43 cellular contexts compared by ENCODE assay signal in genomic region chr4:151291485-151291884, GRCh38. TPM values are rescaled to one million over a fixed set of nuclear protein-coding genes. Genes with fewer than 3 reads are reported as not detected.
A peak's percentile ranks its signal among the peaks of the same experiment; 100 is the strongest.
DNase-seq lines count a peak whose midpoint lies in the region; ATAC-seq and TF ChIP-seq lines count a peak whose summit lies in the region.
"Had no signal": no experiment of that assay in that cellular context is flagged by ENCODE, and none has a peak within 500 bp of the region (broad histone marks: within the 10 kb centered on the region; RNA-seq: fewer than 3 reads in every experiment).

No MANE protein-coding gene starts in this region.

- ATAC-seq in GM23338 (no peak), RWPE2 (ENCODE audit: low read depth) (peak; percentile 65), foreskin keratinocyte (peak; percentile 28), HG02759 (IDR thresholded peaks at IDR 0.05; ENCODE audit: unreplicated experiment) (no peak), HG02970 (IDR thresholded peaks at IDR 0.05; ENCODE audit: low FRiP score, unreplicated experiment) (no peak)
- no peak for ATAC-seq in effector memory CD8-positive, alpha-beta T cell (replicated peaks)
- ATAC-seq: activated naive CD4-positive, alpha-beta T cell treated with anti-CD3 and anti-CD28 coated beads, Interleukin-2, amount 50 U/mL, for 72 hours; Panc1; stimulated activated naive CD8-positive, alpha-beta T cell treated with anti-CD3 and anti-CD28 coated beads, Interleukin-15, Interleukin-2, amounts not matched to agents 100 U/mL and 50 U/mL, for 24 hours had no signal

- DNase-seq in A673 (ENCODE audit: low spot score) (peak; percentile 58), GM23338 (ENCODE audit: low spot score) (no peak), RWPE2 (ENCODE audit: low spot score) (no peak), foreskin keratinocyte (peak in 1 of 2 donors; percentile 15), stomach (no peak)
- no peak for DNase-seq in effector memory CD8-positive, alpha-beta T cell
- DNase-seq: ACHN; activated CD4-positive, alpha-beta T cell treated with anti-CD3 and anti-CD28 coated beads, Interleukin-2, amount 10 ng/mL, durations not matched to agents 24 days and 14 days; activated CD8-positive, alpha-beta memory T cell treated with anti-CD3 and anti-CD28 coated beads for 24 hours; activated T-cell treated with anti-CD3 and anti-CD28 coated beads for 4 hours; amygdala; COR-L47; DMS53; dorsolateral prefrontal cortex; GDM1; GOT3; islet precursor cell; MV-4-11; naive B cell; NCI-H1436 treated with DMSO at 0.1 percent for 48 hours; NCI-H2081 treated with DMSO at 0.1 percent for 48 hours; NCI-H2227 treated with DMSO at 0.1 percent for 48 hours; NCI-H526; posterior cingulate gyrus; SJCRH30; stimulated activated CD4-positive, alpha-beta T cell treated with anti-CD3 and anti-CD28 coated beads, Interleukin-1b, Interleukin-23, amount 100 ng/mL, for 48 hours; stimulated activated naive CD8-positive, alpha-beta T cell treated with anti-CD3 and anti-CD28 coated beads, Interleukin-15, Interleukin-2, amounts not matched to agents 100 U/mL and 50 U/mL, for 24 hours; T1000 had no signal

- no peak for TF ChIP-seq POLR2A in stomach (IDR thresholded peaks at IDR 0.05)

- H3K4me3 Mint-ChIP-seq in GM23338 = no peak overlapping the region
- no peak overlapping the region for H3K4me3 Mint-ChIP-seq in effector memory CD8-positive, alpha-beta T cell
- H3K4me3 Mint-ChIP-seq: activated CD4-positive, alpha-beta T cell treated with anti-CD3 and anti-CD28 coated beads, Interleukin-2, amount 10 ng/mL, durations not matched to agents 24 days and 14 days; mesothelial cell of epicardium; naive B cell; WTC11 had no signal

- H3K4me3 ChIP-seq in A673 (ENCODE audit: low read depth, low read length, poor library complexity, severe bottlenecking) (no peak overlapping the region), GM23338 (no peak overlapping the region), RWPE2 (ENCODE audit: severe bottlenecking) (no peak overlapping the region), stomach (no peak overlapping the region)
- H3K4me3 ChIP-seq: BLaER1 treated with 17β-estradiol and CSF1 and Interleukin-3, amounts not matched to agents 10 nM and 100 nM; dorsolateral prefrontal cortex; right atrium auricular region; SJCRH30; thoracic aorta had no signal

- H2AFZ ChIP-seq in GM23338 = no peak overlapping the region

- H3K9me3 Mint-ChIP-seq in GM23338 = no peaks in the 10 kb centered on the region
- no peaks in the 10 kb centered on the region for H3K9me3 Mint-ChIP-seq in effector memory CD8-positive, alpha-beta T cell
- H3K9me3 Mint-ChIP-seq: activated CD4-positive, alpha-beta T cell treated with anti-CD3 and anti-CD28 coated beads, Interleukin-2, amount 10 ng/mL, durations not matched to agents 24 days and 14 days; activated naive CD4-positive, alpha-beta T cell treated with anti-CD3 and anti-CD28 coated beads, Interleukin-2, amount 50 U/mL, for 72 hours had no signal

- H3K9me3 ChIP-seq in A673 (ENCODE audit: low read depth, low read length, poor library complexity, severe bottlenecking) (no peaks in the 10 kb centered on the region), RWPE2 (ENCODE audit: severe bottlenecking) (no peaks in the 10 kb centered on the region), stomach (no peaks in the 10 kb centered on the region)
- H3K9me3 ChIP-seq: neutrophil, right atrium auricular region, SJCRH30, thoracic aorta had no signal

- TF ChIP-seq CTCF in A673 (conservative IDR thresholded peaks at IDR 0.05; ENCODE audit: low read depth, low read length) (no peak), GM23338 (conservative IDR thresholded peaks at IDR 0.05; ENCODE audit: low read depth in 2 of 2) (no peak), RWPE2 (IDR thresholded peaks at IDR 0.05; ENCODE audit: poor library complexity, severe bottlenecking) (no peak), foreskin keratinocyte (conservative IDR thresholded peaks at IDR 0.05) (no peak), stomach (IDR thresholded peaks at IDR 0.05) (no peak)

- H3K27ac ChIP-seq in A673 (ENCODE audit: low read depth, low read length, poor library complexity, severe bottlenecking) = peak overlapping the region; percentile 16
- H3K27ac ChIP-seq in GM23338 (ENCODE audit: low read depth) = peak overlapping the region; percentile 50; the same call in 1 of the 2 replicates
- peak overlapping the region; percentile 71 for H3K27ac ChIP-seq in RWPE2 (ENCODE audit: poor library complexity, severe bottlenecking)
- no peak overlapping the region for H3K27ac ChIP-seq in foreskin keratinocyte
- no peak overlapping the region for H3K27ac ChIP-seq in stomach
- H3K27ac ChIP-seq: BLaER1 treated with 17β-estradiol and CSF1 and Interleukin-3, amounts not matched to agents 10 nM and 100 nM; dorsolateral prefrontal cortex; neutrophil; right atrium auricular region; SJCRH30; thoracic aorta had no signal

- no peak overlapping the region for H3K4me2 ChIP-seq in GM23338
- H3K4me2 ChIP-seq: BLaER1 treated with 17β-estradiol and CSF1 and Interleukin-3, amounts not matched to agents 10 nM and 100 nM had no signal

- TF ChIP-seq EP300 in stomach (IDR thresholded peaks at IDR 0.05) = no peak

- H3K27ac Mint-ChIP-seq in GM23338 = no peak overlapping the region
- H3K27ac Mint-ChIP-seq in effector memory CD8-positive, alpha-beta T cell = no peak overlapping the region
- H3K27ac Mint-ChIP-seq: activated CD4-positive, alpha-beta T cell treated with anti-CD3 and anti-CD28 coated beads, Interleukin-2, amount 10 ng/mL, durations not matched to agents 24 days and 14 days; activated naive CD4-positive, alpha-beta T cell treated with anti-CD3 and anti-CD28 coated beads, Interleukin-2, amount 50 U/mL, for 72 hours; mesothelial cell of epicardium; naive B cell had no signal

- intact Hi-C loops in A673 (cut with micrococcal nuclease; ENCODE audit: unreplicated experiment) (no loop called here), stomach (cut with DNase I; ENCODE audit: low total_unique reads) (no loop called here)

- H3K27me3 ChIP-seq in A673 (replicated peaks; ENCODE audit: insufficient read depth, low read depth, low read length, poor library complexity) (no peaks in the 10 kb centered on the region), GM23338 (ENCODE audit: insufficient read depth) (no peaks in the 10 kb centered on the region), RWPE2 (ENCODE audit: insufficient read depth, poor library complexity, severe bottlenecking) (no peaks in the 10 kb centered on the region), foreskin keratinocyte (no peaks in the 10 kb centered on the region), stomach (no peaks in the 10 kb centered on the region)
- H3K27me3 ChIP-seq: BLaER1 treated with 17β-estradiol and CSF1 and Interleukin-3, amounts not matched to agents 10 nM and 100 nM; dorsolateral prefrontal cortex; neutrophil; right atrium auricular region; SJCRH30 had no signal

- H4K20me1 ChIP-seq in GM23338 (replicated peaks; ENCODE audit: insufficient read depth) = no peaks in the 10 kb centered on the region; the same call in 1 of the 2 replicates
- H4K20me1 ChIP-seq: BLaER1 treated with 17β-estradiol and CSF1 and Interleukin-3, amounts not matched to agents 10 nM and 100 nM had no signal

- H3K4me1 Mint-ChIP-seq in GM23338 = peaks cover 23% of the 10 kb centered on the region
- no peaks in the 10 kb centered on the region for H3K4me1 Mint-ChIP-seq in effector memory CD8-positive, alpha-beta T cell (ENCODE audit: low read depth in 2 of 2)
- H3K4me1 Mint-ChIP-seq: activated CD4-positive, alpha-beta T cell treated with anti-CD3 and anti-CD28 coated beads, Interleukin-2, amount 10 ng/mL, durations not matched to agents 24 days and 14 days; naive B cell had no signal

- CTCF ChIA-PET in A673 (lab: Charles Lee) = no interaction called here

- peaks cover 17% of the 10 kb centered on the region for H3K36me3 Mint-ChIP-seq in GM23338 (ENCODE audit: low read depth)
- H3K36me3 Mint-ChIP-seq in effector memory CD8-positive, alpha-beta T cell (ENCODE audit: insufficient read depth) = no peaks in the 10 kb centered on the region
- H3K36me3 Mint-ChIP-seq: activated naive CD4-positive, alpha-beta T cell treated with anti-CD3 and anti-CD28 coated beads, Interleukin-2, amount 50 U/mL, for 72 hours; naive B cell had no signal

- POLR2A ChIA-PET in A673 (lab: Charles Lee; ENCODE audit: low non-redundant PET) = no interaction called here

- BruUV-seq in A673 (replicated peaks; lab: Mats Ljungman, UMichigan) = no TSS peak

- WGBS in stomach, 5 donors = 56 to 80% (median 63%) methylated on average over 1 of the region's 1 CpG

- H3K36me3 ChIP-seq in A673 (ENCODE audit: insufficient read depth, low read length, poor library complexity, severe bottlenecking) = no peaks in the 10 kb centered on the region
- H3K36me3 ChIP-seq in GM23338 (ENCODE audit: insufficient read depth) = no peaks in the 10 kb centered on the region
- H3K36me3 ChIP-seq in RWPE2 (ENCODE audit: low read depth) = no peaks in the 10 kb centered on the region
- peaks cover 0 to 9% (median 0%) of the 10 kb centered on the region in 4 donors for H3K36me3 ChIP-seq in stomach
- H3K36me3 ChIP-seq: BLaER1 treated with 17β-estradiol and CSF1 and Interleukin-3, amounts not matched to agents 10 nM and 100 nM; neutrophil; right atrium auricular region; SJCRH30 had no signal

- no peaks in the 10 kb centered on the region for H3F3A ChIP-seq in GM23338 (replicated peaks; ENCODE audit: low read depth)

- H3K4me1 ChIP-seq in A673 (ENCODE audit: insufficient read depth, low read length, poor library complexity, severe bottlenecking) (peaks cover 10% of the 10 kb centered on the region), GM23338 (ENCODE audit: insufficient read depth) (peaks cover 17% of the 10 kb centered on the region), RWPE2 (ENCODE audit: insufficient read depth, poor library complexity, severe bottlenecking) (peaks cover 6% of the 10 kb centered on the region), foreskin keratinocyte (peaks cover 19% of the 10 kb centered on the region), stomach (peaks cover 0 to 18% (median 7%) of the 10 kb centered on the region in 4 donors)
- H3K4me1 ChIP-seq: BLaER1 treated with 17β-estradiol and CSF1 and Interleukin-3, amounts not matched to agents 10 nM and 100 nM; SJCRH30 had no signal

- H3K9me2 ChIP-seq in GM23338 (ENCODE audit: insufficient read depth) = no peaks in the 10 kb centered on the region

- H3K79me2 ChIP-seq in GM23338 (replicated peaks; ENCODE audit: insufficient read depth) = peaks cover 94% of the 10 kb centered on the region

- peaks cover 4% of the 10 kb centered on the region for H3K27me3 Mint-ChIP-seq in GM23338 (ENCODE audit: insufficient read depth, low read depth, poor library complexity)
- no peaks in the 10 kb centered on the region for H3K27me3 Mint-ChIP-seq in effector memory CD8-positive, alpha-beta T cell
- H3K27me3 Mint-ChIP-seq: naive B cell had no signal

RNA-seq across cellular contexts. Expression of gene PRSS48, which starts 14.5 kb away (rescaled TPM):
- total RNA-seq in A673 (2021) (not detected in 2 replicates), foreskin keratinocyte (not detected in 2 replicates), stomach (not detected)
- total RNA-seq in GM23338 (2014; rRNA removed; shearing (Covaris generic)) = not detected in 2 replicates
- polyA plus RNA-seq in GM23338 (2016; fragmentation: Nextera tagmentation; extraction: Ambion mirVana) (0.23 and 0.36 TPM in 2 replicates), foreskin keratinocyte (not detected in 2 replicates), stomach (not detected)
- total RNA-seq: activated CD4-positive, alpha-beta T cell treated with anti-CD3 and anti-CD28 coated beads, Interleukin-2, amount 10 ng/mL, durations not matched to agents 24 days and 14 days; activated naive CD4-positive, alpha-beta T cell treated with anti-CD3 and anti-CD28 coated beads, Interleukin-2, amount 50 U/mL, for 72 hours; cerebellum; fibroblast of lung; glomerular endothelial cell; lower leg skin; mesothelial cell of epicardium; right atrium auricular region; SJCRH30; thoracic aorta; urinary bladder; WTC11 had no signal
- polyA plus RNA-seq: fibroblast of lung, urinary bladder had no signal

RNA-seq across cellular contexts. Expression of gene SH3D19, which starts 33.9 kb away (rescaled TPM):
- 0.86 and 2.1 TPM in 2 replicates for total RNA-seq in A673 (2021)
- total RNA-seq in GM23338 (2014; rRNA removed; shearing (Covaris generic)) = 51.6 and 57.4 TPM in 2 replicates
- polyA plus RNA-seq in GM23338 (2016; fragmentation: Nextera tagmentation; extraction: Ambion mirVana) = 23.9 and 25.3 TPM in 2 replicates
- total RNA-seq in foreskin keratinocyte = 39.4 and 42.4 TPM in 2 replicates
- 12.8 and 15.1 TPM in 2 replicates for polyA plus RNA-seq in foreskin keratinocyte
- total RNA-seq in stomach = 100 to 1,000 TPM in 2 of 5 donors, 10 to 100 TPM in 3; 54.3 to 129 (median 93.7) TPM
- polyA plus RNA-seq in stomach = 10 to 100 TPM; 11.0 to 40.6 (median 29.0) TPM
- total RNA-seq: activated CD4-positive, alpha-beta T cell treated with anti-CD3 and anti-CD28 coated beads, Interleukin-2, amount 10 ng/mL, durations not matched to agents 24 days and 14 days had no signal

Comparison
In these comparisons a context has a peak if more than half of its experiments do, and no peak if none do; other contexts are left out.
1. H3K27ac ChIP-seq: peak in A673 (single experiment), GM23338 (single experiment) and RWPE2 (single experiment); none in foreskin keratinocyte (single experiment) and stomach (0 of 5).
2. ATAC-seq: peak in RWPE2 (single experiment) and foreskin keratinocyte (single experiment); none in GM23338 (single experiment), HG02759 (single experiment), HG02970 (single experiment) and effector memory CD8-positive, alpha-beta T cell (single experiment).
3. RNA of gene SH3D19, which starts 33.9 kb away (total RNA-seq): 54.3 to 129 TPM in stomach, 51.6 to 57.4 TPM in GM23338 and 39.4 to 42.4 TPM in foreskin keratinocyte; 0.86 to 2.1 TPM in A673; every median in the first group is over 10 times any median in the second.